1 cellular context compared by ENCODE assay signal in genomic region chr19:35757231-35757748, GRCh38.
A peak's percentile ranks its signal among the peaks of the same experiment; 100 is the strongest.
TF ChIP-seq lines count a peak whose summit lies in the region.

No MANE protein-coding gene starts in this region.

TF ChIP-seq in SK-N-SH treated with all-trans-retinoic acid at 6 μM for 48 hours, 23 proteins besides CTCF, POLR2A, EP300 and RAD21:
- TF ChIP-seq, protein P1, sequence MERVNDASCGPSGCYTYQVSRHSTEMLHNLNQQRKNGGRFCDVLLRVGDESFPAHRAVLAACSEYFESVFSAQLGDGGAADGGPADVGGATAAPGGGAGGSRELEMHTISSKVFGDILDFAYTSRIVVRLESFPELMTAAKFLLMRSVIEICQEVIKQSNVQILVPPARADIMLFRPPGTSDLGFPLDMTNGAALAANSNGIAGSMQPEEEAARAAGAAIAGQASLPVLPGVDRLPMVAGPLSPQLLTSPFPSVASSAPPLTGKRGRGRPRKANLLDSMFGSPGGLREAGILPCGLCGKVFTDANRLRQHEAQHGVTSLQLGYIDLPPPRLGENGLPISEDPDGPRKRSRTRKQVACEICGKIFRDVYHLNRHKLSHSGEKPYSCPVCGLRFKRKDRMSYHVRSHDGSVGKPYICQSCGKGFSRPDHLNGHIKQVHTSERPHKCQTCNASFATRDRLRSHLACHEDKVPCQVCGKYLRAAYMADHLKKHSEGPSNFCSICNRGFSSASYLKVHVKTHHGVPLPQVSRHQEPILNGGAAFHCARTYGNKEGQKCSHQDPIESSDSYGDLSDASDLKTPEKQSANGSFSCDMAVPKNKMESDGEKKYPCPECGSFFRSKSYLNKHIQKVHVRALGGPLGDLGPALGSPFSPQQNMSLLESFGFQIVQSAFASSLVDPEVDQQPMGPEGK (CRISPR knock-in tag; IDR thresholded peaks at IDR 0.05; ENCODE audit: borderline replicate concordance), result peak; percentile 92; the same call in 1 of the 2 replicates
- TF ChIP-seq CSDC2 (CRISPR knock-in tag; IDR thresholded peaks at IDR 0.05) (peak; percentile 39; the same call in 1 of the 2 replicates), TCF4 (CRISPR knock-in tag; IDR thresholded peaks at IDR 0.05; ENCODE audit: borderline replicate concordance) (peak; percentile 38; the same call in 1 of the 2 replicates), CREB5 (CRISPR knock-in tag; IDR thresholded peaks at IDR 0.05; ENCODE audit: low read depth) (peak; percentile 56; the same call in 1 of the 2 replicates)
- TF ChIP-seq, protein P2, sequence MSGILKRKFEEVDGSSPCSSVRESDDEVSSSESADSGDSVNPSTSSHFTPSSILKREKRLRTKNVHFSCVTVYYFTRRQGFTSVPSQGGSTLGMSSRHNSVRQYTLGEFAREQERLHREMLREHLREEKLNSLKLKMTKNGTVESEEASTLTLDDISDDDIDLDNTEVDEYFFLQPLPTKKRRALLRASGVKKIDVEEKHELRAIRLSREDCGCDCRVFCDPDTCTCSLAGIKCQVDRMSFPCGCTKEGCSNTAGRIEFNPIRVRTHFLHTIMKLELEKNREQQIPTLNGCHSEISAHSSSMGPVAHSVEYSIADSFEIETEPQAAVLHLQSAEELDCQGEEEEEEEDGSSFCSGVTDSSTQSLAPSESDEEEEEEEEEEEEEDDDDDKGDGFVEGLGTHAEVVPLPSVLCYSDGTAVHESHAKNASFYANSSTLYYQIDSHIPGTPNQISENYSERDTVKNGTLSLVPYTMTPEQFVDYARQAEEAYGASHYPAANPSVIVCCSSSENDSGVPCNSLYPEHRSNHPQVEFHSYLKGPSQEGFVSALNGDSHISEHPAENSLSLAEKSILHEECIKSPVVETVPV (CRISPR knock-in tag; IDR thresholded peaks at IDR 0.05), result no peak
